15 cellular contexts compared by ENCODE assay signal in genomic region chr2:55810621-55811020, GRCh38.
DNase-seq lines count a peak whose midpoint lies in the region; ATAC-seq and TF ChIP-seq lines count a peak whose summit lies in the region.
"Had no signal": no experiment of that assay in that cellular context is flagged by ENCODE, and none has a peak within 500 bp of the region (broad histone marks: within the 10 kb centered on the region; RNA-seq: fewer than 3 reads in every experiment).

No MANE protein-coding gene starts in this region.

- no peak for TF ChIP-seq EP300 in gastroesophageal sphincter (IDR thresholded peaks at IDR 0.05)

- TF ChIP-seq CTCF in LNCaP clone FGC (IDR thresholded peaks at IDR 0.05; ENCODE audit: control insufficient read depth, extremely low read depth, insufficient read depth) = no peak
- TF ChIP-seq CTCF in fibroblast of mammary gland (conservative IDR thresholded peaks at IDR 0.05; ENCODE audit: control insufficient read depth, insufficient read depth, low read depth, low read length) = no peak
- TF ChIP-seq CTCF in gastroesophageal sphincter (IDR thresholded peaks at IDR 0.05) = no peak

- H3K4me1 ChIP-seq in skeletal muscle satellite cell (ENCODE audit: control insufficient read depth, insufficient read depth, low read length) = peaks cover 21% of the 10 kb centered on the region
- no peaks in the 10 kb centered on the region for H3K4me1 ChIP-seq in gastroesophageal sphincter
- H3K4me1 ChIP-seq: HAP-1 had no signal

- WGBS in gastroesophageal sphincter (ENCODE audit: low coverage in 1 of 2), 2 donors = 40 to 53% methylated on average over 2 to 3 of the region's 3 CpGs

- H3K27me3 ChIP-seq in skeletal muscle satellite cell (ENCODE audit: control insufficient read depth, insufficient read depth, low read length) = no peaks in the 10 kb centered on the region
- no peaks in the 10 kb centered on the region for H3K27me3 ChIP-seq in gastroesophageal sphincter
- H3K27me3 ChIP-seq: BLaER1 treated with 17β-estradiol and CSF1 and Interleukin-3, amounts not matched to agents 10 nM and 100 nM had no signal

- H3K9me3 ChIP-seq in skeletal muscle satellite cell (replicated peaks; ENCODE audit: low read length) (no peaks in the 10 kb centered on the region), gastroesophageal sphincter (peaks cover 0 to 9% (median 0%) of the 10 kb centered on the region in 3 donors)
- H3K9me3 ChIP-seq: HAP-1 had no signal

- H3K27ac ChIP-seq in gastroesophageal sphincter = no peak overlapping the region
- H3K27ac ChIP-seq: BLaER1 treated with 17β-estradiol and CSF1 and Interleukin-3, amounts not matched to agents 10 nM and 100 nM had no signal

- DNase-seq in LNCaP clone FGC (ENCODE audit: low read depth) (peak; percentile 89), astrocyte of the hippocampus (ENCODE audit: low read depth, low spot score) (peak; percentile 22), fibroblast of mammary gland (ENCODE audit: low read depth) (peak; percentile 28), NCI-H2196 (lab: John Stamatoyannopoulos, UW; ENCODE audit: unreplicated experiment) (no peak), kidney tubule cell (ENCODE audit: low spot score) (no peak)
- DNase-seq: DMS 273 treated with DMSO at 0.1 percent for 48 hours, MV-4-11, NCI-H1417 treated with DMSO at 0.1 percent for 48 hours, NCI-H2081, NCI-H2227 treated with DMSO at 0.1 percent for 48 hours, SHP77 treated with DMSO at 0.1 percent for 48 hours had no signal

- H3K4me3 ChIP-seq in LNCaP clone FGC (ENCODE audit: low read depth, low read length) (no peak overlapping the region), fibroblast of mammary gland (ENCODE audit: control insufficient read depth, low read depth, low read length) (no peak overlapping the region), skeletal muscle satellite cell (ENCODE audit: low read length) (no peak overlapping the region), gastroesophageal sphincter (no peak overlapping the region)
- H3K4me3 ChIP-seq: HAP-1 had no signal

- ATAC-seq in gastroesophageal sphincter = no peak

- TF ChIP-seq POLR2A in gastroesophageal sphincter (IDR thresholded peaks at IDR 0.05) = no peak

- H3K36me3 ChIP-seq in skeletal muscle satellite cell (ENCODE audit: insufficient read depth, low read length) (no peaks in the 10 kb centered on the region), gastroesophageal sphincter (no peaks in the 10 kb centered on the region)
- H3K36me3 ChIP-seq: HAP-1 had no signal

- peak overlapping the region; percentile 65 for H3K9ac ChIP-seq in skeletal muscle satellite cell (ENCODE audit: low read depth, low read length)
- H3K9ac ChIP-seq: BLaER1 treated with 17β-estradiol and CSF1 and Interleukin-3, amounts not matched to agents 10 nM and 100 nM had no signal

- peak overlapping the region; percentile 69 for H3K4me2 ChIP-seq in skeletal muscle satellite cell (ENCODE audit: low read length)

Comparison
In these comparisons a context has a peak if more than half of its experiments do, and no peak if none do; other contexts are left out.
1. DNase-seq: peak in LNCaP clone FGC (single experiment), astrocyte of the hippocampus (single experiment) and fibroblast of mammary gland (single experiment); none in NCI-H2196 (single experiment) and kidney tubule cell (single experiment).